In genomic region chr17:81282141-81282540, GRCh38 we compare ENCODE assay signal across 1 cellular context.
TF ChIP-seq lines count a peak whose summit lies in the region.

No MANE protein-coding gene starts in this region.

TF ChIP-seq in HepG2, 621 proteins besides CTCF, POLR2A, EP300 and RAD21:
- TF ChIP-seq ZNF546 (CRISPR knock-in tag; conservative IDR thresholded peaks at IDR 0.05), result no peak
- no peak for TF ChIP-seq TBL1XR1 (IDR thresholded peaks at IDR 0.05; ENCODE audit: borderline replicate concordance, low read length, partially characterized antibody)
- 0 out of 2 replicates have a peak, but pooled peaks have one; percentile 23 for TF ChIP-seq RBFOX2 (IDR thresholded peaks at IDR 0.05; ENCODE audit: low read depth, low read length)
- TF ChIP-seq, protein P1, sequence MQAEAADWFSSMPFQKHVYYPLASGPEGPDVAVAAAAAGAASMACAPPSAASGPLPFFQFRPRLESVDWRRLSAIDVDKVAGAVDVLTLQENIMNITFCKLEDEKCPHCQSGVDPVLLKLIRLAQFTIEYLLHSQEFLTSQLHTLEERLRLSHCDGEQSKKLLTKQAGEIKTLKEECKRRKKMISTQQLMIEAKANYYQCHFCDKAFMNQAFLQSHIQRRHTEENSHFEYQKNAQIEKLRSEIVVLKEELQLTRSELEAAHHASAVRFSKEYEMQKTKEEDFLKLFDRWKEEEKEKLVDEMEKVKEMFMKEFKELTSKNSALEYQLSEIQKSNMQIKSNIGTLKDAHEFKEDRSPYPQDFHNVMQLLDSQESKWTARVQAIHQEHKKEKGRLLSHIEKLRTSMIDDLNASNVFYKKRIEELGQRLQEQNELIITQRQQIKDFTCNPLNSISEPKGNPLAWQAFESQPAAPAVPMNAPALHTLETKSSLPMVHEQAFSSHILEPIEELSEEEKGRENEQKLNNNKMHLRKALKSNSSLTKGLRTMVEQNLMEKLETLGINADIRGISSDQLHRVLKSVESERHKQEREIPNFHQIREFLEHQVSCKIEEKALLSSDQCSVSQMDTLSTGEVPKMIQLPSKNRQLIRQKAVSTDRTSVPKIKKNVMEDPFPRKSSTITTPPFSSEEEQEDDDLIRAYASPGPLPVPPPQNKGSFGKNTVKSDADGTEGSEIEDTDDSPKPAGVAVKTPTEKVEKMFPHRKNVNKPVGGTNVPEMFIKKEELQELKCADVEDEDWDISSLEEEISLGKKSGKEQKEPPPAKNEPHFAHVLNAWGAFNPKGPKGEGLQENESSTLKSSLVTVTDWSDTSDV (CRISPR knock-in tag; IDR thresholded peaks at IDR 0.05), result 0 out of 2 replicates have a peak, but pooled peaks have one; percentile 6
